Comparison of ENCODE assay signal across 18 cellular contexts in the genomic region with DNA sequence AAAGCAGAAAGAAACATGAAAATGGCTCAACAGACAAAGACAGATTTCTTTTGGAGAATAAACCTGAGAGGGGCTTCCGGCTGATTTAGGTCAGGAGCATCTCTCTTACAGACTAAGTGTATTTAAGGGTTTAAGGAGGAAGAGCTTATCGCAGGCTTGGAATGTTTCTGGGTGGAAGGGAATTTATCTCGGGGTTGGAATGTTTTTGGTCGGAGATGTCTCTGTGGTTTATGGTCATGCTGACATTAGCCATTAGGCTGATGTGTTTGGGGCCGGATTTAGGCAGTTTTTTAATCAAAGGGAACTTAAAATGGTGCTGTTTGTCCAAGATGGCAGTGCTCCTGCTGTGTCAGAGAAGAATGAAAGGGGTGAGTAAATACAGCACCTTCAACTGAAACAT. TPM values are rescaled to one million over a fixed set of nuclear protein-coding genes. Genes with fewer than 3 reads are reported as not detected.
DNase-seq lines count a peak whose midpoint lies in the region; ATAC-seq and TF ChIP-seq lines count a peak whose summit lies in the region.
"Had no signal": no experiment of that assay in that cellular context is flagged by ENCODE, and none has a peak within 500 bp of the region (broad histone marks: within the 10 kb centered on the region; RNA-seq: fewer than 3 reads in every experiment).

No MANE protein-coding gene starts in this region.

- peaks cover 4% of the 10 kb centered on the region for H3K9me3 ChIP-seq in smooth muscle cell (replicated peaks; ENCODE audit: low read depth)
- H3K9me3 ChIP-seq in GM23248 (ENCODE audit: low read depth), result no peaks in the 10 kb centered on the region
- H3K9me3 ChIP-seq: Caco-2 had no signal

- H2AFZ ChIP-seq in smooth muscle cell (ENCODE audit: low read depth) (no peak overlapping the region), GM23248 (no peak overlapping the region)

- DNase-seq in activated CD4-positive, alpha-beta T cell treated with anti-CD3 and anti-CD28 coated beads for 36 hours, result no peak
- no peak for DNase-seq in activated CD4-positive, alpha-beta T cell treated with anti-CD3 and anti-CD28 coated beads, Interleukin-2, amount 50 U/mL, for 1 hour
- DNase-seq in M059J (ENCODE audit: low read depth) (peak; percentile 24), fibroblast of the aortic adventitia (ENCODE audit: low read depth) (peak; percentile 19), smooth muscle cell (lab: John Stamatoyannopoulos, UW; ENCODE audit: unreplicated experiment) (no peak), inferior parietal cortex (ENCODE audit: extremely low spot score) (no peak), GM23248 (no peak), HEK293T (ENCODE audit: extremely low spot score) (no peak)
- DNase-seq: AML-193; Caco-2; CD8-positive, alpha-beta memory T cell; DND-41; GOT3; H9 had no signal

- H3K27ac Mint-ChIP-seq in activated CD4-positive, alpha-beta T cell treated with anti-CD3 and anti-CD28 coated beads for 36 hours, result peak overlapping the region; percentile 6
- H3K27ac Mint-ChIP-seq: H9 had no signal

- no peaks in the 10 kb centered on the region for H3K27me3 ChIP-seq in smooth muscle cell (ENCODE audit: low read depth)
- no peaks in the 10 kb centered on the region for H3K27me3 ChIP-seq in GM23248 (replicated peaks; ENCODE audit: insufficient read depth)
- H3K27me3 ChIP-seq: BLaER1 had no signal

- CTCF ChIA-PET in activated CD4-positive, alpha-beta T cell treated with anti-CD3 and anti-CD28 coated beads for 36 hours (lab: Charles Lee), result no interaction called here
- CTCF ChIA-PET in HEK293T (lab: Yijun Ruan, JAX), result no interaction called here

- H3K79me2 ChIP-seq in smooth muscle cell (ENCODE audit: low read depth) (no peaks in the 10 kb centered on the region), GM23248 (ENCODE audit: insufficient read depth) (no peaks in the 10 kb centered on the region)

- no peaks in the 10 kb centered on the region for H3K36me3 Mint-ChIP-seq in activated CD4-positive, alpha-beta T cell treated with anti-CD3 and anti-CD28 coated beads for 36 hours (ENCODE audit: low read depth)

- H3K4me1 Mint-ChIP-seq in activated CD4-positive, alpha-beta T cell treated with anti-CD3 and anti-CD28 coated beads for 36 hours, result no peaks in the 10 kb centered on the region

- in situ Hi-C loops in GM23248 (cut with MboI), result no loop called here

- no peak for ATAC-seq in activated CD4-positive, alpha-beta T cell treated with anti-CD3 and anti-CD28 coated beads for 36 hours
- ATAC-seq: GM12878 had no signal

- H3K36me3 ChIP-seq in smooth muscle cell (ENCODE audit: low read depth) (no peaks in the 10 kb centered on the region), GM23248 (ENCODE audit: low read depth) (no peaks in the 10 kb centered on the region)
- H3K36me3 ChIP-seq: BLaER1 had no signal

- H4K20me1 ChIP-seq in smooth muscle cell (ENCODE audit: low read depth) (no peaks in the 10 kb centered on the region), GM23248 (ENCODE audit: insufficient read depth) (no peaks in the 10 kb centered on the region)
- H4K20me1 ChIP-seq: BLaER1 had no signal

- H3K27ac ChIP-seq in smooth muscle cell (ENCODE audit: low read depth), result peak overlapping the region; percentile 52
- no peak overlapping the region for H3K27ac ChIP-seq in GM23248
- H3K27ac ChIP-seq: 22Rv1, BLaER1 had no signal

- no peak overlapping the region for H3K4me3 ChIP-seq in fibroblast of the aortic adventitia (ENCODE audit: low read depth, low read length)
- no peak overlapping the region for H3K4me3 ChIP-seq in smooth muscle cell
- no peak overlapping the region for H3K4me3 ChIP-seq in GM23248
- H3K4me3 ChIP-seq: BLaER1, GM12878 had no signal

- H3K27me3 Mint-ChIP-seq in activated CD4-positive, alpha-beta T cell treated with anti-CD3 and anti-CD28 coated beads for 36 hours, result peaks cover 2% of the 10 kb centered on the region

- H3F3A ChIP-seq in smooth muscle cell (ENCODE audit: low read depth), result no peaks in the 10 kb centered on the region
- no peaks in the 10 kb centered on the region for H3F3A ChIP-seq in GM23248 (ENCODE audit: insufficient read depth)

- H3K9me3 Mint-ChIP-seq in activated CD4-positive, alpha-beta T cell treated with anti-CD3 and anti-CD28 coated beads for 36 hours (ENCODE audit: low read depth), result peaks cover 10% of the 10 kb centered on the region

- H3K4me1 ChIP-seq in smooth muscle cell (ENCODE audit: low read depth), result no peaks in the 10 kb centered on the region
- no peaks in the 10 kb centered on the region for H3K4me1 ChIP-seq in GM23248 (ENCODE audit: insufficient read depth)
- H3K4me1 ChIP-seq: BLaER1, Caco-2 had no signal

- no peak overlapping the region for H3K4me3 Mint-ChIP-seq in activated CD4-positive, alpha-beta T cell treated with anti-CD3 and anti-CD28 coated beads for 36 hours
- H3K4me3 Mint-ChIP-seq: CD8-positive, alpha-beta memory T cell; H9 had no signal

- H3K4me2 ChIP-seq in smooth muscle cell, result no peak overlapping the region
- no peak overlapping the region for H3K4me2 ChIP-seq in GM23248 (ENCODE audit: unreplicated experiment)
- H3K4me2 ChIP-seq: BLaER1 had no signal

- POLR2A ChIA-PET in activated CD4-positive, alpha-beta T cell treated with anti-CD3 and anti-CD28 coated beads for 36 hours (lab: Charles Lee), result no interaction called here
- POLR2A ChIA-PET in HEK293T (lab: Yijun Ruan, JAX), result no interaction called here

- H3K9me2 ChIP-seq in GM23248 (ENCODE audit: insufficient read depth), result no peaks in the 10 kb centered on the region

- 49% methylated on average over 5 of the region's 5 CpGs for WGBS in smooth muscle cell (ENCODE audit: low lambda C conversion rate)
- 36 to 39% methylated on average over 5 of the region's 5 CpGs for WGBS in GM23248 (ENCODE audit: low coverage in 1 of 2, low lambda C conversion rate in 2 of 2, missing lambda C conversion rate in 2 of 2), 2 experiments

- intact Hi-C loops in activated CD4-positive, alpha-beta T cell treated with anti-CD3 and anti-CD28 coated beads for 36 hours (cut with DNase I, micrococcal nuclease), result no loop called here

- H3K9ac ChIP-seq in smooth muscle cell (ENCODE audit: low read depth) (no peak overlapping the region), GM23248 (no peak overlapping the region)
- H3K9ac ChIP-seq: BLaER1 had no signal

- TF ChIP-seq CTCF in fibroblast of the aortic adventitia (IDR thresholded peaks at IDR 0.05; ENCODE audit: insufficient read depth, low read length), result no peak
- no peak for TF ChIP-seq CTCF in smooth muscle cell (IDR thresholded peaks at IDR 0.05; ENCODE audit: borderline replicate concordance, insufficient read depth, poor library complexity, severe bottlenecking)

TF ChIP-seq in HEK293T, 16 proteins besides CTCF, POLR2A, EP300 and RAD21:
- no peak for TF ChIP-seq FOXK2 (IDR thresholded peaks at IDR 0.05)
- TF ChIP-seq SP1 (IDR thresholded peaks at IDR 0.05), result no peak
- TF ChIP-seq ARNT (IDR thresholded peaks at IDR 0.05), result no peak
- no peak for TF ChIP-seq SUZ12 (IDR thresholded peaks at IDR 0.05)
- TF ChIP-seq CTBP1 (IDR thresholded peaks at IDR 0.05; ENCODE audit: borderline replicate concordance), result no peak
- no peak for TF ChIP-seq FOXA1 (IDR thresholded peaks at IDR 0.05)
- no peak for TF ChIP-seq ELF4 (IDR thresholded peaks at IDR 0.05)
- no peak for TF ChIP-seq FOXM1 (IDR thresholded peaks at IDR 0.05; ENCODE audit: borderline replicate concordance)
- no peak for TF ChIP-seq NFRKB (IDR thresholded peaks at IDR 0.05)
- TF ChIP-seq HDGF (IDR thresholded peaks at IDR 0.05; ENCODE audit: borderline replicate concordance), result no peak
- no peak for TF ChIP-seq ZNF384 (IDR thresholded peaks at IDR 0.05)
- TF ChIP-seq BHLHE40 (IDR thresholded peaks at IDR 0.05; ENCODE audit: borderline replicate concordance), result no peak
- TF ChIP-seq TARDBP (IDR thresholded peaks at IDR 0.05), result no peak
- no peak for TF ChIP-seq PKNOX1 (IDR thresholded peaks at IDR 0.05)

RNA-seq across cellular contexts. Expression of gene PSMA8, which starts 14.4 kb away (rescaled TPM):
- 1 to 10 TPM; 1.4 to 2.0 TPM for total RNA-seq in activated CD4-positive, alpha-beta T cell treated with anti-CD3 and anti-CD28 coated beads for 36 hours
- total RNA-seq in M059J (2014; rRNA removed; shearing (Covaris generic)), result 0.15 TPM in 1 of 2 replicates, not detected in the other
- total RNA-seq in fibroblast of the aortic adventitia (ENCODE audit: low replicate concordance) (not detected in 2 replicates), smooth muscle cell (0.49 TPM in 1 of 2 replicates, not detected in the other)
- polyA plus RNA-seq in smooth muscle cell (not detected in 2 replicates), GM23248 (2016; fragmentation: Nextera tagmentation; extraction: Ambion mirVana) (not detected in 2 replicates)
- total RNA-seq in GM23248 (2014; rRNA removed; shearing (Covaris generic)), result not detected in 2 replicates
- total RNA-seq: A673, Caco-2, GM12878, H9 had no signal

RNA-seq across cellular contexts. Expression of gene SS18, which starts 28.8 kb away (rescaled TPM):
- total RNA-seq in activated CD4-positive, alpha-beta T cell treated with anti-CD3 and anti-CD28 coated beads for 36 hours, result 10 to 100 TPM; 57.8 to 69.7 TPM
- total RNA-seq in M059J (2014; rRNA removed; shearing (Covaris generic)), result 148 and 151 TPM in 2 replicates
- total RNA-seq in fibroblast of the aortic adventitia (ENCODE audit: low replicate concordance) (22.2 and 103 TPM in 2 replicates), smooth muscle cell (180 and 194 TPM in 2 replicates)
- polyA plus RNA-seq in smooth muscle cell (84.6 and 109 TPM in 2 replicates), GM23248 (2016; fragmentation: Nextera tagmentation; extraction: Ambion mirVana) (67.7 and 73.1 TPM in 2 replicates)
- total RNA-seq in GM23248 (2014; rRNA removed; shearing (Covaris generic)), result 125 and 131 TPM in 2 replicates

Comparison
In these comparisons a context has a peak if more than half of its experiments do, and no peak if none do; other contexts are left out.
1. DNase-seq: peak in M059J (single experiment) and fibroblast of the aortic adventitia (single experiment); none in activated CD4-positive, alpha-beta T cell treated with anti-CD3 and anti-CD28 coated beads for 36 hours (single experiment), activated CD4-positive, alpha-beta T cell treated with anti-CD3 and anti-CD28 coated beads, Interleukin-2, amount 50 U/mL, for 1 hour (single experiment), smooth muscle cell (single experiment), inferior parietal cortex (single experiment), GM23248 (single experiment) and HEK293T (single experiment).